Comparison of ENCODE assay signal across 2 cellular contexts in genomic region chr15:71784719-71785118, GRCh38.
TF ChIP-seq lines count a peak whose summit lies in the region.

No MANE protein-coding gene starts in this region.

TF ChIP-seq in IMR-90, 13 proteins besides CTCF, POLR2A, EP300 and RAD21:
- TF ChIP-seq MAFK (IDR thresholded peaks at IDR 0.05; ENCODE audit: low read depth, low read length) (no peak), MXI1 (IDR thresholded peaks at IDR 0.05; ENCODE audit: borderline replicate concordance, low read depth, low read length) (no peak), ELK1 (IDR thresholded peaks at IDR 0.05; ENCODE audit: borderline replicate concordance, low read depth, low read length) (no peak), FOS (IDR thresholded peaks at IDR 0.05; ENCODE audit: low read depth, low read length) (no peak), SMC3 (IDR thresholded peaks at IDR 0.05; ENCODE audit: low read depth, low read length) (no peak), RCOR1 (IDR thresholded peaks at IDR 0.05; ENCODE audit: insufficient replicate concordance, low read length) (no peak), NFE2L2 (IDR thresholded peaks at IDR 0.05; ENCODE audit: low read depth, low read length) (no peak), MAZ (IDR thresholded peaks at IDR 0.05; ENCODE audit: borderline replicate concordance, low read depth, low read length) (no peak), CHD1 (IDR thresholded peaks at IDR 0.05; ENCODE audit: low read depth, low read length) (no peak), USF2 (IDR thresholded peaks at IDR 0.05; ENCODE audit: low read depth, low read length) (no peak), BHLHE40 (IDR thresholded peaks at IDR 0.05; ENCODE audit: low read depth, low read length) (no peak), CEBPB (IDR thresholded peaks at IDR 0.05; ENCODE audit: low read depth, low read length) (no peak), RFX5 (IDR thresholded peaks at IDR 0.05; ENCODE audit: low read depth, low read length) (no peak)

TF ChIP-seq in K562, 482 proteins besides CTCF, POLR2A, EP300 and RAD21:
- TF ChIP-seq SMC3 (conservative IDR thresholded peaks at IDR 0.05; ENCODE audit: insufficient read depth, low read depth, low read length) (0 out of 2 replicates have a peak, but pooled peaks have one; percentile 22), NKRF (IDR thresholded peaks at IDR 0.05; ENCODE audit: borderline replicate concordance) (no peak)
